16 cellular contexts compared by ENCODE assay signal in genomic region chr16:6483634-6484033, GRCh38.
DNase-seq lines count a peak whose midpoint lies in the region; ATAC-seq and TF ChIP-seq lines count a peak whose summit lies in the region.
"Had no signal": no experiment of that assay in that cellular context is flagged by ENCODE, and none has a peak within 500 bp of the region (broad histone marks: within the 10 kb centered on the region; RNA-seq: fewer than 3 reads in every experiment).

No MANE protein-coding gene starts in this region.

- H3K4me3 ChIP-seq in ectodermal cell (ENCODE audit: insufficient read depth, low read depth, low read length) (peak overlapping the region; percentile 22), mesendoderm (ENCODE audit: low read length) (no peak overlapping the region)
- H3K4me3 ChIP-seq: colonic mucosa, sigmoid colon had no signal

- no peak for ATAC-seq in HG02588 (IDR thresholded peaks at IDR 0.05; ENCODE audit: unreplicated experiment)
- no peak for ATAC-seq in HG02885 (IDR thresholded peaks at IDR 0.05; ENCODE audit: poor library complexity, unreplicated experiment)
- ATAC-seq: stimulated activated naive CD8-positive, alpha-beta T cell treated with anti-CD3 and anti-CD28 coated beads, Interleukin-15, amount 100 ng/mL, for 72 hours had no signal

- no peak overlapping the region for H3K23ac ChIP-seq in mesendoderm (ENCODE audit: low read length)

- H2BK15ac ChIP-seq in mesendoderm (replicated peaks; ENCODE audit: low read depth), result no peak overlapping the region

- H2BK120ac ChIP-seq in mesendoderm (ENCODE audit: low read depth, low read length), result no peak overlapping the region

- H4K5ac ChIP-seq in mesendoderm (ENCODE audit: low read length), result no peak overlapping the region

- peaks cover 19% of the 10 kb centered on the region for H3K27me3 ChIP-seq in ectodermal cell (ENCODE audit: control insufficient read depth, insufficient read depth, low read length, poor library complexity, severe bottlenecking)
- H3K27me3 ChIP-seq in mesendoderm (ENCODE audit: insufficient read depth, low read length, poor library complexity), result no peaks in the 10 kb centered on the region

- H3K36me3 ChIP-seq in ectodermal cell (ENCODE audit: control insufficient read depth, insufficient read depth, low read length), result no peaks in the 10 kb centered on the region
- H3K36me3 ChIP-seq in mesendoderm (ENCODE audit: control insufficient read depth, insufficient read depth, low read length), result no peaks in the 10 kb centered on the region
- H3K36me3 ChIP-seq: colonic mucosa, sigmoid colon had no signal

- peak overlapping the region; percentile 51 for H3K4me2 ChIP-seq in mesendoderm (ENCODE audit: low read length)

- no peak overlapping the region for H2AK5ac ChIP-seq in mesendoderm (ENCODE audit: low read length)

- DNase-seq in D341Med (ENCODE audit: low spot score) (peak; percentile 50), NCI-H2227 treated with DMSO at 0.1 percent for 48 hours (lab: John Stamatoyannopoulos, UW) (peak; percentile 90), mesendoderm (peak; percentile 71), amniotic stem cell (lab: John Stamatoyannopoulos, UW) (no peak), progenitor cell of endocrine pancreas (ENCODE audit: low spot score, unreplicated experiment) (no peak)
- DNase-seq: activated CD4-positive, alpha-beta T cell treated with anti-CD3 and anti-CD28 coated beads, Interleukin-2, amount 10 ng/mL, durations not matched to agents 7 days and 5 days; CD4-positive, CD25-positive, alpha-beta regulatory T cell; colonic mucosa; erythroblast; NCI-H524; sigmoid colon; stimulated activated naive CD8-positive, alpha-beta T cell treated with anti-CD3 and anti-CD28 coated beads, Interleukin-15, amount 100 ng/mL, for 72 hours had no signal

- no peaks in the 10 kb centered on the region for H3K9me3 ChIP-seq in ectodermal cell (ENCODE audit: control insufficient read depth, low read length)
- H3K9me3 ChIP-seq: colonic mucosa, sigmoid colon had no signal

- H3K18ac ChIP-seq in mesendoderm (ENCODE audit: low read length), result no peak overlapping the region

- no peak for TF ChIP-seq CTCF in progenitor cell of endocrine pancreas (IDR thresholded peaks at IDR 0.05; ENCODE audit: unreplicated experiment)

- no peak overlapping the region for H3K4ac ChIP-seq in mesendoderm (ENCODE audit: low read depth, low read length)

- peaks cover 48% of the 10 kb centered on the region for H3K27me3 Mint-ChIP-seq in progenitor cell of endocrine pancreas
- H3K27me3 Mint-ChIP-seq: IgD-negative memory B cell had no signal

- H3K27ac ChIP-seq in ectodermal cell (ENCODE audit: insufficient read depth, low read depth, low read length, poor library complexity, severe bottlenecking) (no peak overlapping the region), mesendoderm (ENCODE audit: low read depth, low read length) (no peak overlapping the region)
- H3K27ac ChIP-seq: colonic mucosa, sigmoid colon had no signal

- H3K27ac Mint-ChIP-seq in progenitor cell of endocrine pancreas, result no peak overlapping the region
- H3K27ac Mint-ChIP-seq: activated CD4-positive, alpha-beta T cell treated with anti-CD3 and anti-CD28 coated beads, Interleukin-2, amount 10 ng/mL, durations not matched to agents 7 days and 5 days; CD4-positive, CD25-positive, alpha-beta regulatory T cell; stimulated activated naive CD8-positive, alpha-beta T cell treated with anti-CD3 and anti-CD28 coated beads, Interleukin-15, amount 100 ng/mL, for 72 hours had no signal

- 2 to 4% methylated on average over 28 of the region's 28 CpGs for WGBS in ectodermal cell, 2 experiments
- WGBS in mesendoderm (ENCODE audit: extremely low coverage, insufficient coverage, low lambda C conversion rate), result no CpG with 5 or more reads among the region's 28 CpGs

- no peak overlapping the region for H4K8ac ChIP-seq in mesendoderm (ENCODE audit: low read depth, low read length)

- H3K79me2 ChIP-seq in mesendoderm (ENCODE audit: control insufficient read depth, insufficient read depth, low read length), result no peaks in the 10 kb centered on the region

- no peak overlapping the region for H3K4me3 Mint-ChIP-seq in progenitor cell of endocrine pancreas (ENCODE audit: low read depth)
- H3K4me3 Mint-ChIP-seq: activated CD4-positive, alpha-beta T cell treated with anti-CD3 and anti-CD28 coated beads, Interleukin-2, amount 10 ng/mL, durations not matched to agents 7 days and 5 days; CD4-positive, CD25-positive, alpha-beta regulatory T cell; stimulated activated naive CD8-positive, alpha-beta T cell treated with anti-CD3 and anti-CD28 coated beads, Interleukin-15, amount 100 ng/mL, for 72 hours had no signal

- H3K4me1 ChIP-seq in ectodermal cell (ENCODE audit: control insufficient read depth, insufficient read depth, low read length) (peaks cover 5% of the 10 kb centered on the region), mesendoderm (ENCODE audit: control insufficient read depth, low read depth, low read length) (no peaks in the 10 kb centered on the region)
- H3K4me1 ChIP-seq: colonic mucosa, sigmoid colon had no signal

- peaks cover 3% of the 10 kb centered on the region for H3K4me1 Mint-ChIP-seq in progenitor cell of endocrine pancreas (ENCODE audit: low read depth)
- H3K4me1 Mint-ChIP-seq: activated CD4-positive, alpha-beta T cell treated with anti-CD3 and anti-CD28 coated beads, Interleukin-2, amount 10 ng/mL, durations not matched to agents 7 days and 5 days; CD4-positive, CD25-positive, alpha-beta regulatory T cell; IgD-negative memory B cell; stimulated activated naive CD8-positive, alpha-beta T cell treated with anti-CD3 and anti-CD28 coated beads, Interleukin-15, amount 100 ng/mL, for 72 hours had no signal

- no peak overlapping the region for H3K56ac ChIP-seq in mesendoderm (ENCODE audit: low read length)

- H3K9me3 Mint-ChIP-seq in progenitor cell of endocrine pancreas (ENCODE audit: low read depth), result no peaks in the 10 kb centered on the region

- no peaks in the 10 kb centered on the region for H3K36me3 Mint-ChIP-seq in progenitor cell of endocrine pancreas (ENCODE audit: insufficient read depth)
- H3K36me3 Mint-ChIP-seq: CD4-positive, CD25-positive, alpha-beta regulatory T cell; IgD-negative memory B cell had no signal

- peak overlapping the region; percentile 3 for H3K9ac ChIP-seq in mesendoderm (ENCODE audit: low read length)

- H2BK5ac ChIP-seq in mesendoderm (ENCODE audit: low read length), result no peak overlapping the region

- H3K79me1 ChIP-seq in mesendoderm (ENCODE audit: low read length), result no peaks in the 10 kb centered on the region

Comparison
In these comparisons a context has a peak if more than half of its experiments do, and no peak if none do; other contexts are left out.
1. DNase-seq: peak in D341Med (single experiment), NCI-H2227 treated with DMSO at 0.1 percent for 48 hours (single experiment) and mesendoderm (single experiment); none in amniotic stem cell (single experiment) and progenitor cell of endocrine pancreas (single experiment).